ENCODE assay signal across 2 cellular contexts in genomic region chr5:150519978-150520377, GRCh38.
TF ChIP-seq lines count a peak whose summit lies in the region.

No MANE protein-coding gene starts in this region.

TF ChIP-seq in A549, 52 proteins besides CTCF, POLR2A, EP300 and RAD21 (continued from another document):
- peak; percentile 38; the same call in 1 of the 2 replicates for TF ChIP-seq KDM1A (IDR thresholded peaks at IDR 0.05; ENCODE audit: low read depth)

TF ChIP-seq in GM23338, 12 proteins besides CTCF, POLR2A, EP300 and RAD21 (continued from another document):
- no peak for TF ChIP-seq ETS1 (IDR thresholded peaks at IDR 0.05)
- no peak for TF ChIP-seq ZNF331 (CRISPR knock-in tag; IDR thresholded peaks at IDR 0.05; ENCODE audit: low read depth)
- TF ChIP-seq NANOG (IDR thresholded peaks at IDR 0.05; ENCODE audit: borderline replicate concordance): no peak
- TF ChIP-seq ZNF114 (CRISPR knock-in tag; IDR thresholded peaks at IDR 0.05): no peak
- no peak for TF ChIP-seq ZNF462 (CRISPR knock-in tag; IDR thresholded peaks at IDR 0.05)
TF ChIP-seq in GM23338: peak in this region for 0.
